In the genomic region with DNA sequence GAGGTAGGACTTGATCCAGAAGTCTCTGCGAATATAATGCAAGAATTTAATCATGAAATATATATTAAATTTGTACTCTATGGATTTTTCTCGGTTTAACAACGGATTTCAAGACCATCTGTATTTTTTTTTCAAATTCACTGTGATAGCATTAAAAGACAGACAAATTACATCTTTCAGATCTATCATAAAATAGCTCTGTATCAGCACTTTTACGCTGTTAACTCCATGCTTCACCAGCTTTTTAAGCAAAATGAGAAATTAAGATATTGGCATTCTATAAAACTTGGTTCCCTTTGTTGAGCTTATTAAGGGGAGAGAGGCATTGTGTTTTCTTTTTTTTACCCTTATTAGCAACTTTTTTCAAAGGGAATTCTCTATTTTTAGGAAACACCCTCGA, we compare ENCODE assay signal across 11 cellular contexts.
"Had no signal": no experiment of that assay in that cellular context is flagged by ENCODE, and none has a peak within 500 bp of the region (broad histone marks: within the 10 kb centered on the region; RNA-seq: fewer than 3 reads in every experiment).

No MANE protein-coding gene starts in this region.

- H3K4me1 Mint-ChIP-seq: GM23338, H9 had no signal

- H3K4me3 Mint-ChIP-seq: GM23338, H9, HFFc6 had no signal

- H3K36me3 ChIP-seq: HAP-1 had no signal

- H3K4me2 ChIP-seq: GM23338 had no signal

- FAIRE-seq: H1, H54 had no signal

- H3K9ac ChIP-seq: GM23248 had no signal

- H3K27ac Mint-ChIP-seq: GM23338, H9, HFFc6 had no signal

- H2AFZ ChIP-seq: GM23248, GM23338 had no signal

- ATAC-seq: GM23338, HCT116 had no signal

- H3K27ac ChIP-seq: GM23248 had no signal

- H3K4me1 ChIP-seq: HAP-1 had no signal

- H3K9me3 ChIP-seq: HAP-1 had no signal

- DNase-seq: GM23248, GOT3, H7, H9, HCEC 1CT, HFFc6 had no signal

- H3K4me3 ChIP-seq: GM23248, GM23338, HAP-1 had no signal
